Comparison of ENCODE assay signal across 23 cellular contexts in the genomic region with DNA sequence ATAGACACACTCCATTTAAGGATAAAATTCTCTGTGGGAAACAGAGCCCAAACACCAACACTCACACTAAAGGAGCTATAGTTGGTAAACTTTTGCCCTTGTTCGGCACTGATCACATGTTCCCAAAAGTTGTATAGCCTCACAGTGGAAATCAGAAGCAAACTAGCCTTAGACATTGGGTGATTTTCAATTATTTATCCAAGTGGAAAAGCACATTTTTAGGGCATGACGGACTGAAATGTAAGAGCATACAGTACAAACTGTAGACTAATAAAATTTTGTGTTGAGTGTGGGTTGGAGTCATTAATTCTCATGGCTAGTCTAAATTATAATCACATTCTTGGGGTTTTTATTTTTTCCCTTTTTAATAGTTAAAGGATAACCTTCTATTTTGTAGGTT.
A peak's percentile ranks its signal among the peaks of the same experiment; 100 is the strongest.
DNase-seq lines count a peak whose midpoint lies in the region; FAIRE-seq and TF ChIP-seq lines count a peak whose summit lies in the region.
"Had no signal": no experiment of that assay in that cellular context is flagged by ENCODE, and none has a peak within 500 bp of the region (broad histone marks: within the 10 kb centered on the region; RNA-seq: fewer than 3 reads in every experiment).

No MANE protein-coding gene starts in this region.

- no peaks in the 10 kb centered on the region for H3K9me1 ChIP-seq in endothelial cell of umbilical vein (replicated peaks; ENCODE audit: control insufficient read depth, extremely low read depth, insufficient read depth, low read length)

- DNase-seq in EH (ENCODE audit: low read depth) = peak; percentile 93
- peak; percentile 79 for DNase-seq in RPMI7951 (ENCODE audit: low read depth)
- DNase-seq in endothelial cell of umbilical vein (ENCODE audit: low read depth, low spot score) = no peak
- peak; percentile 35 for DNase-seq in skeletal muscle cell (ENCODE audit: low read depth)
- no peak for DNase-seq in small intestine
- DNase-seq in activated CD4-positive, alpha-beta T cell treated with anti-CD3 and anti-CD28 coated beads, Interleukin-2, amount 50 U/mL, for 4 hours = no peak
- DNase-seq in activated naive CD4-positive, alpha-beta T cell treated with anti-CD3 and anti-CD28 coated beads, Interleukin-2, amount 50 U/mL, for 16 hours = no peak
- no peak for DNase-seq in germinal center (ENCODE audit: low spot score)
- DNase-seq: activated CD4-positive, alpha-beta T cell treated with anti-CD3 and anti-CD28 coated beads, Interleukin-2, amount 10 ng/mL, durations not matched to agents 7 days and 5 days; activated naive CD4-positive, alpha-beta T cell; activated T-cell treated with anti-CD3 and anti-CD28 coated beads for 4 hours; anterior cingulate cortex; CD8-positive, alpha-beta memory T cell; DMS53; endodermal cell; gastrocnemius medialis; Karpas-422; NCI-H1105; NCI-H2107; NCI-H524 treated with DMSO at 0.1 percent for 48 hours; SHP77 had no signal

- TF ChIP-seq POLR2A in endothelial cell of umbilical vein (IDR thresholded peaks at IDR 0.05; ENCODE audit: low read depth, low read length) = no peak

- H3K36me3 ChIP-seq in endothelial cell of umbilical vein (ENCODE audit: control insufficient read depth in 2 of 2, extremely low read depth in 1 of 2, insufficient read depth in 2 of 2, low read length in 2 of 2) (no peaks in the 10 kb centered on the region), small intestine (ENCODE audit: control insufficient read depth in 2 of 2, insufficient read depth in 2 of 2, low read length in 2 of 2) (no peaks in the 10 kb centered on the region)
- H3K36me3 ChIP-seq: gastrocnemius medialis, vagina had no signal

- dilution Hi-C loops in endothelial cell of umbilical vein (cut with MboI; ENCODE audit: extremely low pct_ligation_motif_present, low sequenced_read_pairs) = no loop called here

- H3K27ac ChIP-seq in endothelial cell of umbilical vein (ENCODE audit: insufficient read depth, low read depth, low read length) = peak overlapping the region; percentile 22
- H3K27ac ChIP-seq in small intestine (ENCODE audit: low read depth in 1 of 2, low read length in 1 of 2) = peak overlapping the region in 1 of 2 donors; percentile 58

- H3K4me3 ChIP-seq in endothelial cell of umbilical vein (replicated peaks in 1 of 3; ENCODE audit: insufficient read depth in 1 of 3, low read depth in 1 of 3, low read length in 3 of 3) (no peak overlapping the region), skeletal muscle cell (ENCODE audit: low read depth, low read length) (no peak overlapping the region), small intestine (ENCODE audit: low read depth in 1 of 2, low read length in 2 of 2) (no peak overlapping the region)
- H3K4me3 ChIP-seq: gastrocnemius medialis, GM23338, vagina had no signal

- H3K9me3 ChIP-seq in endothelial cell of umbilical vein (replicated peaks; ENCODE audit: control insufficient read depth, insufficient read depth, low read length) (no peaks in the 10 kb centered on the region), small intestine (ENCODE audit: control insufficient read depth, low read depth) (no peaks in the 10 kb centered on the region)
- H3K9me3 ChIP-seq: gastrocnemius medialis, vagina had no signal

- H3K4me1 ChIP-seq in endothelial cell of umbilical vein (ENCODE audit: control insufficient read depth, extremely low read depth, insufficient read depth, low read length) = peaks cover 12% of the 10 kb centered on the region
- H3K4me1 ChIP-seq in small intestine (ENCODE audit: control insufficient read depth in 2 of 2, insufficient read depth in 1 of 2, low read depth in 1 of 2, low read length in 1 of 2) = peaks cover 0 to 2% of the 10 kb centered on the region in 2 donors

- TF ChIP-seq CTCF in endothelial cell of umbilical vein (IDR thresholded peaks at IDR 0.05; ENCODE audit: extremely low read depth in 1 of 2, insufficient read depth in 1 of 2, low read depth in 1 of 2, low read length in 2 of 2) = no peak

- H2AFZ ChIP-seq in endothelial cell of umbilical vein (ENCODE audit: low read depth, low read length) = no peak overlapping the region

- 73 to 89% (median 86%) methylated on average over 2 of the region's 2 CpGs for WGBS in small intestine, 3 donors

- H3K79me2 ChIP-seq in endothelial cell of umbilical vein (ENCODE audit: control insufficient read depth, insufficient read depth, low read length) = no peaks in the 10 kb centered on the region

- no peaks in the 10 kb centered on the region for H4K20me1 ChIP-seq in endothelial cell of umbilical vein (replicated peaks; ENCODE audit: control insufficient read depth, extremely low read depth, insufficient read depth, low read length)

- BruUV-seq in endothelial cell of umbilical vein (replicated peaks; lab: Mats Ljungman, UMichigan) = no TSS peak

- CTCF ChIA-PET in endothelial cell of umbilical vein (lab: Charles Lee) = interaction anchor here (0.8 to 3.8 kb wide), 5 partner anchors 12 to 274 kb away, joined by 3 to 15 read pairs (median 3); no protein-coding TSS in a partner anchor

- FAIRE-seq in endothelial cell of umbilical vein (lab: Jason Lieb, UNC) = no peak
- FAIRE-seq in small intestine (lab: Jason Lieb, UNC) = no peak

- intact Hi-C loops in endothelial cell of umbilical vein (cut with micrococcal nuclease) = no loop called here

- no peak overlapping the region for H3K9ac ChIP-seq in endothelial cell of umbilical vein (replicated peaks; ENCODE audit: extremely low read depth, insufficient read depth, low read length)

- H3K27me3 ChIP-seq in endothelial cell of umbilical vein (ENCODE audit: control insufficient read depth in 2 of 2, insufficient read depth in 2 of 2, low read length in 2 of 2) = no peaks in the 10 kb centered on the region
- no peaks in the 10 kb centered on the region for H3K27me3 ChIP-seq in small intestine (ENCODE audit: control insufficient read depth in 2 of 2, insufficient read depth in 2 of 2, low read length in 2 of 2)
- H3K27me3 ChIP-seq: gastrocnemius medialis, vagina had no signal

- no peak overlapping the region for H3K4me2 ChIP-seq in endothelial cell of umbilical vein (ENCODE audit: insufficient read depth, low read length)
- H3K4me2 ChIP-seq: GM23338 had no signal

- POLR2A ChIA-PET in endothelial cell of umbilical vein (lab: Charles Lee) = no interaction called here

TF ChIP-seq in endothelial cell of umbilical vein, 7 proteins besides CTCF, POLR2A, EP300 and RAD21:
- TF ChIP-seq, protein P1, sequence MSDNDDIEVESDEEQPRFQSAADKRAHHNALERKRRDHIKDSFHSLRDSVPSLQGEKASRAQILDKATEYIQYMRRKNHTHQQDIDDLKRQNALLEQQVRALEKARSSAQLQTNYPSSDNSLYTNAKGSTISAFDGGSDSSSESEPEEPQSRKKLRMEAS (IDR thresholded peaks at IDR 0.05; ENCODE audit: insufficient read depth, insufficient read length) = no peak
- TF ChIP-seq JUN (IDR thresholded peaks at IDR 0.05; ENCODE audit: borderline replicate concordance, insufficient read depth, insufficient read length, low read depth) (no peak), FOS (IDR thresholded peaks at IDR 0.05; ENCODE audit: borderline replicate concordance, insufficient read depth, low read length) (no peak), MYC (IDR thresholded peaks at IDR 0.05; ENCODE audit: low read depth, low read length) (no peak), EZH2 (IDR thresholded peaks at IDR 0.05; ENCODE audit: borderline replicate concordance, low read depth, low read length, severe bottlenecking) (no peak), GATA2 (IDR thresholded peaks at IDR 0.05; ENCODE audit: insufficient read depth, insufficient read length, low read depth, low read length) (no peak), POLR2AphosphoS5 (IDR thresholded peaks at IDR 0.05; ENCODE audit: insufficient read depth, low read depth, low read length) (no peak)

Comparison
In these comparisons a context has a peak if more than half of its experiments do, and no peak if none do; other contexts are left out.
1. DNase-seq: peak in EH (single experiment), RPMI7951 (single experiment) and skeletal muscle cell (single experiment); none in endothelial cell of umbilical vein (single experiment), small intestine (single experiment), activated CD4-positive, alpha-beta T cell treated with anti-CD3 and anti-CD28 coated beads, Interleukin-2, amount 50 U/mL, for 4 hours (0 of 2), activated naive CD4-positive, alpha-beta T cell treated with anti-CD3 and anti-CD28 coated beads, Interleukin-2, amount 50 U/mL, for 16 hours (single experiment) and germinal center (single experiment).